ENCODE assay signal across 8 cellular contexts in genomic region chr11:9601041-9601875, GRCh38. TPM values are rescaled to one million over a fixed set of nuclear protein-coding genes. Genes with fewer than 3 reads are reported as not detected.
A peak's percentile ranks its signal among the peaks of the same experiment; 100 is the strongest.
DNase-seq lines count a peak whose midpoint lies in the region; ATAC-seq and TF ChIP-seq lines count a peak whose summit lies in the region.

No MANE protein-coding gene starts in this region.

- H3K9me2 ChIP-seq in PC-3 (replicated peaks; ENCODE audit: low read length), result no peaks in the 10 kb centered on the region

- no peaks in the 10 kb centered on the region for H3K27me3 Mint-ChIP-seq in activated T-helper 17 cell treated with anti-CD3 and anti-CD28 coated beads, Interleukin-2, amount 50 U/mL, for 72 hours

- H4K20me1 ChIP-seq in PC-3 (ENCODE audit: low read length), result no peaks in the 10 kb centered on the region

- H3K27me3 ChIP-seq in PC-3 (ENCODE audit: low read length), result no peaks in the 10 kb centered on the region

- peaks cover 17% of the 10 kb centered on the region for H3K4me1 ChIP-seq in PC-3 (ENCODE audit: insufficient read depth, low read length)

- peak overlapping the region; percentile 26; the same call in 1 of the 2 replicates for H2AFZ ChIP-seq in PC-3 (ENCODE audit: low read length)

- intact Hi-C loops in PC-3 (cut with micrococcal nuclease), result no loop called here

- H3K4me3 ChIP-seq in PC-3 (ENCODE audit: low read length), result no peak overlapping the region

- CTCF ChIA-PET in PC-3 (lab: Charles Lee), result interaction anchor here (0.6 kb wide), 2 partner anchors 9 to 78 kb away, joined by 3 to 4 read pairs; no protein-coding TSS in a partner anchor

- H3K36me3 Mint-ChIP-seq in activated T-helper 17 cell treated with anti-CD3 and anti-CD28 coated beads, Interleukin-2, amount 50 U/mL, for 72 hours (ENCODE audit: low read depth), result no peaks in the 10 kb centered on the region

- POLR2A ChIA-PET in PC-3 (lab: Charles Lee; ENCODE audit: unreplicated experiment), result interaction anchor here (0.6 kb wide), 1 partner anchor 28 kb away, joined by 4 read pairs; the partner anchor contains the start of gene WEE1

- H3K27ac Mint-ChIP-seq in activated T-helper 17 cell treated with anti-CD3 and anti-CD28 coated beads, Interleukin-2, amount 50 U/mL, for 72 hours, result peak overlapping the region; percentile 73

- DNase-seq in activated CD4-positive, CD25-positive, alpha-beta regulatory T cell (lab: John Stamatoyannopoulos, UW), result no peak
- no peak for DNase-seq in PC-3
- peak; percentile 4 to 39 for DNase-seq in hippocampal formation (lab: John Stamatoyannopoulos, UW)
- DNase-seq in stimulated activated CD4-positive, alpha-beta T cell treated with anti-CD3 and anti-CD28 coated beads, TNF-alpha, amount 100 ng/mL, for 24 hours (ENCODE audit: low read depth in 3 of 3), result peak; percentile 21 to 68 (median 37)
- DNase-seq in occipital lobe (lab: John Stamatoyannopoulos, UW), result no peak

- H3K79me2 ChIP-seq in PC-3 (ENCODE audit: low read length), result no peaks in the 10 kb centered on the region

- H3K9me3 ChIP-seq in PC-3 (ENCODE audit: low read length), result no peaks in the 10 kb centered on the region

- H3K4me1 Mint-ChIP-seq in activated T-helper 17 cell treated with anti-CD3 and anti-CD28 coated beads, Interleukin-2, amount 50 U/mL, for 72 hours, result peaks cover 14% of the 10 kb centered on the region

- H3K4me2 ChIP-seq in PC-3 (ENCODE audit: low read length), result peak overlapping the region; percentile 54

- BruUV-seq in PC-3 (replicated peaks; lab: Mats Ljungman, UMichigan), result no TSS peak

- peak overlapping the region; percentile 67 for H3K4me3 Mint-ChIP-seq in activated T-helper 17 cell treated with anti-CD3 and anti-CD28 coated beads, Interleukin-2, amount 50 U/mL, for 72 hours

- H3K9me3 Mint-ChIP-seq in activated T-helper 17 cell treated with anti-CD3 and anti-CD28 coated beads, Interleukin-2, amount 50 U/mL, for 72 hours, result no peaks in the 10 kb centered on the region

- no peaks in the 10 kb centered on the region for H3F3A ChIP-seq in PC-3 (ENCODE audit: low read length, unreplicated experiment)

- ATAC-seq in activated CD4-positive, CD25-positive, alpha-beta regulatory T cell treated with anti-CD3 and anti-CD28 coated beads, Interleukin-2, amount 50 U/mL, for 24 hours, result peak; percentile 80 to 85
- ATAC-seq in HG02970 (IDR thresholded peaks at IDR 0.05; ENCODE audit: low FRiP score, unreplicated experiment) (peak; percentile 76), PC-3 (peak; percentile 29; the same call in 1 of the 2 replicates)
- ATAC-seq in activated T-helper 17 cell treated with anti-CD3 and anti-CD28 coated beads, Interleukin-2, amount 50 U/mL, for 72 hours (replicated peaks), result peak; percentile 93

- no peak for TF ChIP-seq CTCF in PC-3 (conservative IDR thresholded peaks at IDR 0.05; ENCODE audit: low read depth, low read length)

- H3K36me3 ChIP-seq in PC-3 (ENCODE audit: low read depth, low read length), result no peaks in the 10 kb centered on the region

- H3K9ac ChIP-seq in PC-3 (ENCODE audit: low read length), result no peak overlapping the region

- H3K27ac ChIP-seq in PC-3 (ENCODE audit: low read length), result peak overlapping the region; percentile 73

RNA-seq across cellular contexts. Expression of gene WEE1, which starts 27.8 kb away (rescaled TPM):
- total RNA-seq in PC-3 (2014; rRNA removed) (45.1 and 46.9 TPM in 2 replicates), occipital lobe (17.3 TPM)
- 10 to 100 TPM; 46.9 to 51.2 TPM for total RNA-seq in activated T-helper 17 cell treated with anti-CD3 and anti-CD28 coated beads, Interleukin-2, amount 50 U/mL, for 72 hours

Comparison
In these comparisons a context has a peak if more than half of its experiments do, and no peak if none do; other contexts are left out.
1. ATAC-seq: peak in every context shown above with its lines; median percentile 93 in activated T-helper 17 cell treated with anti-CD3 and anti-CD28 coated beads, Interleukin-2, amount 50 U/mL, for 72 hours; 82 in activated CD4-positive, CD25-positive, alpha-beta regulatory T cell treated with anti-CD3 and anti-CD28 coated beads, Interleukin-2, amount 50 U/mL, for 24 hours; 76 in HG02970; 29 in PC-3.
2. DNase-seq: peak in hippocampal formation (2 of 2) and stimulated activated CD4-positive, alpha-beta T cell treated with anti-CD3 and anti-CD28 coated beads, TNF-alpha, amount 100 ng/mL, for 24 hours (3 of 3); none in activated CD4-positive, CD25-positive, alpha-beta regulatory T cell (0 of 4), PC-3 (single experiment) and occipital lobe (single experiment).